Comparison of ENCODE assay signal across 1 cellular context in the genomic region with DNA sequence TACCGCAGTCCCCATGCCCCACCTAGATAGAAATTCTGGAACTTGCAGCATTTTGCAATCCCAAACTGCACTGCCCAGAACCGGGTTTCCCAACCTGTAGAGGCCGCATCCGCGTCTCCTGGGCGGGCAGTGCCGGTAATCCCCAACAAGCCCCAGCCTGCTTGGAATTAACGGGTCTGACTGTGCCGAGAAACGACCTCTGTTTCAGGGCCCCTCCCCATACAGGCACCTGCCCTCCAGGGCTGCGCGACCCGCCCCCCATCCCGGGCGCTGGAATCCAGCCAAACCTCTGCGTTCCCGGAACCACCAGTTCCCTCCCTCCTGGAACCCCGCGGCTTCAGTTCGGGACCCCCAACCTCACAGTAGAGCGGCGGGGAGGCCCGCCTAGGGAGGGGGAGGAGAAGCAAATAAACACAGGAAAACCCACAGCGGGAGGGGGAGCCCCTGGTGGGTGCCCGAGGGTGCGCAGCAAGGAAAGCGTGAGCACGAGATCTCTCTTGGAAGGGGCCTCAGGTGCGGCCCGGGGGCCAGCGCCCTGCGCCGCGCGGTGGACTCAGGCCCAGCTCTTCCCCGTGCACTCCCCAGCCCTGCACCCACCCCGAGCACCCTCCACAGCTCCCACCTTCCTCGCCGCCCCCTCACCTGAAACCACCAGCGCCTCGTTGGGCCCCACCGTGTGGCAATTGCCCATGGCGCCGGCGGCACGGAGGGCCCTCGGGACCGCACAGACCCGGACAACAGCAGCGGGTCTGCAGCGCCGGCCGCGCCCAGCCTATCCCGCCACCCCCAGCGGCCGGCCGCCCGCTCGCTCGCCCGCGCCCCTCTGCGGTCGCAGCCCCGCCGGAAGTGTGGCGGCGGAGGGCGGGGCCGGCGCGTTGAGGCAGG.
A peak's percentile ranks its signal among the peaks of the same experiment; 100 is the strongest.
TF ChIP-seq lines count a peak whose summit lies in the region.

A gene with protein sequence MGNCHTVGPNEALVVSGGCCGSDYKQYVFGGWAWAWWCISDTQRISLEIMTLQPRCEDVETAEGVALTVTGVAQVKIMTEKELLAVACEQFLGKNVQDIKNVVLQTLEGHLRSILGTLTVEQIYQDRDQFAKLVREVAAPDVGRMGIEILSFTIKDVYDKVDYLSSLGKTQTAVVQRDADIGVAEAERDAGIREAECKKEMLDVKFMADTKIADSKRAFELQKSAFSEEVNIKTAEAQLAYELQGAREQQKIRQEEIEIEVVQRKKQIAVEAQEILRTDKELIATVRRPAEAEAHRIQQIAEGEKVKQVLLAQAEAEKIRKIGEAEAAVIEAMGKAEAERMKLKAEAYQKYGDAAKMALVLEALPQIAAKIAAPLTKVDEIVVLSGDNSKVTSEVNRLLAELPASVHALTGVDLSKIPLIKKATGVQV (minus strand): TSS at position 850 of the 885 bp plus-strand sequence. CDS start 159 bp downstream, at position 691.

TF ChIP-seq in GM23338, 12 proteins besides CTCF, POLR2A, EP300 and RAD21 (continued from another document):
- TF ChIP-seq, protein P1, sequence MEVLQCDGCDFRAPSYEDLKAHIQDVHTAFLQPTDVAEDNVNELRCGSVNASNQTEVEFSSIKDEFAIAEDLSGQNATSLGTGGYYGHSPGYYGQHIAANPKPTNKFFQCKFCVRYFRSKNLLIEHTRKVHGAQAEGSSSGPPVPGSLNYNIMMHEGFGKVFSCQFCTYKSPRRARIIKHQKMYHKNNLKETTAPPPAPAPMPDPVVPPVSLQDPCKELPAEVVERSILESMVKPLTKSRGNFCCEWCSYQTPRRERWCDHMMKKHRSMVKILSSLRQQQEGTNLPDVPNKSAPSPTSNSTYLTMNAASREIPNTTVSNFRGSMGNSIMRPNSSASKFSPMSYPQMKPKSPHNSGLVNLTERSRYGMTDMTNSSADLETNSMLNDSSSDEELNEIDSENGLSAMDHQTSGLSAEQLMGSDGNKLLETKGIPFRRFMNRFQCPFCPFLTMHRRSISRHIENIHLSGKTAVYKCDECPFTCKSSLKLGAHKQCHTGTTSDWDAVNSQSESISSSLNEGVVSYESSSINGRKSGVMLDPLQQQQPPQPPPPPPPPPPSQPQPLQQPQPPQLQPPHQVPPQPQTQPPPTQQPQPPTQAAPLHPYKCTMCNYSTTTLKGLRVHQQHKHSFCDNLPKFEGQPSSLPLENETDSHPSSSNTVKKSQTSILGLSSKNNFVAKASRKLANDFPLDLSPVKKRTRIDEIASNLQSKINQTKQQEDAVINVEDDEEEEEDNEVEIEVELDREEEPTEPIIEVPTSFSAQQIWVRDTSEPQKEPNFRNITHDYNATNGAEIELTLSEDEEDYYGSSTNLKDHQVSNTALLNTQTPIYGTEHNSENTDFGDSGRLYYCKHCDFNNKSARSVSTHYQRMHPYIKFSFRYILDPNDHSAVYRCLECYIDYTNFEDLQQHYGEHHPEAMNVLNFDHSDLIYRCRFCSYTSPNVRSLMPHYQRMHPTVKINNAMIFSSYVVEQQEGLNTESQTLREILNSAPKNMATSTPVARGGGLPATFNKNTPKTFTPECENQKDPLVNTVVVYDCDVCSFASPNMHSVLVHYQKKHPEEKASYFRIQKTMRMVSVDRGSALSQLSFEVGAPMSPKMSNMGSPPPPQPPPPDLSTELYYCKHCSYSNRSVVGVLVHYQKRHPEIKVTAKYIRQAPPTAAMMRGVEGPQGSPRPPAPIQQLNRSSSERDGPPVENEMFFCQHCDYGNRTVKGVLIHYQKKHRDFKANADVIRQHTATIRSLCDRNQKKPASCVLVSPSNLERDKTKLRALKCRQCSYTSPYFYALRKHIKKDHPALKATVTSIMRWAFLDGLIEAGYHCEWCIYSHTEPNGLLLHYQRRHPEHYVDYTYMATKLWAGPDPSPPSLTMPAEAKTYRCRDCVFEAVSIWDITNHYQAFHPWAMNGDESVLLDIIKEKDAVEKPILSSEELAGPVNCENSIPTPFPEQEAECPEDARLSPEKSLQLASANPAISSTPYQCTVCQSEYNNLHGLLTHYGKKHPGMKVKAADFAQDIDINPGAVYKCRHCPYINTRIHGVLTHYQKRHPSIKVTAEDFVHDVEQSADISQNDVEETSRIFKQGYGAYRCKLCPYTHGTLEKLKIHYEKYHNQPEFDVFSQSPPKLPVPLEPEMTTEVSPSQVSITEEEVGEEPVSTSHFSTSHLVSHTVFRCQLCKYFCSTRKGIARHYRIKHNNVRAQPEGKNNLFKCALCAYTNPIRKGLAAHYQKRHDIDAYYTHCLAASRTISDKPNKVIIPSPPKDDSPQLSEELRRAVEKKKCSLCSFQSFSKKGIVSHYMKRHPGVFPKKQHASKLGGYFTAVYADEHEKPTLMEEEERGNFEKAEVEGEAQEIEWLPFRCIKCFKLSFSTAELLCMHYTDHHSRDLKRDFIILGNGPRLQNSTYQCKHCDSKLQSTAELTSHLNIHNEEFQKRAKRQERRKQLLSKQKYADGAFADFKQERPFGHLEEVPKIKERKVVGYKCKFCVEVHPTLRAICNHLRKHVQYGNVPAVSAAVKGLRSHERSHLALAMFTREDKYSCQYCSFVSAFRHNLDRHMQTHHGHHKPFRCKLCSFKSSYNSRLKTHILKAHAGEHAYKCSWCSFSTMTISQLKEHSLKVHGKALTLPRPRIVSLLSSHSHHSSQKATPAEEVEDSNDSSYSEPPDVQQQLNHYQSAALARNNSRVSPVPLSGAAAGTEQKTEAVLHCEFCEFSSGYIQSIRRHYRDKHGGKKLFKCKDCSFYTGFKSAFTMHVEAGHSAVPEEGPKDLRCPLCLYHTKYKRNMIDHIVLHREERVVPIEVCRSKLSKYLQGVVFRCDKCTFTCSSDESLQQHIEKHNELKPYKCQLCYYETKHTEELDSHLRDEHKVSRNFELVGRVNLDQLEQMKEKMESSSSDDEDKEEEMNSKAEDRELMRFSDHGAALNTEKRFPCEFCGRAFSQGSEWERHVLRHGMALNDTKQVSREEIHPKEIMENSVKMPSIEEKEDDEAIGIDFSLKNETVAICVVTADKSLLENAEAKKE (CRISPR knock-in tag; IDR thresholded peaks at IDR 0.05) = no peak
- TF ChIP-seq ZNF114 (CRISPR knock-in tag; IDR thresholded peaks at IDR 0.05) (no peak), POLR2AphosphoS5 (IDR thresholded peaks at IDR 0.05; ENCODE audit: low read depth) (peak; percentile 67)
